11 cellular contexts compared by ENCODE assay signal in the genomic region with DNA sequence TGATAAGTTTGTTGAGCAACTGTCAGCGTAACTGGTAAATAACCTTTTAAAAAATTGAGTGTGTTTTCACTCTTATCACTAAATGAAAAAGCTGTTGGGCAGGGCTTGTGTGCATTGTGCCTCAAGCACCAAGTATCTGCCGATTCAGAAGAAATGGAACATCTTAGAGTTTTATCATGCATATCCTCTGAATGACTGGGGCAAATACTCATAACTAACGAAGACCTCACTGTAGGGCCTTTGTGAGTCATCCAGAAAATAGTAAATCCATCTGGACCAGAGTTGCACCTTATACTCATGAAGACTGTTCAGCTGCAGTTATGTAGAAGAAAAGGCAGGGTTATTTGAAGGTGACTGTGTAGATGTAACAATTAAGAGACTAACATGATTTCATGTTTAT.
DNase-seq lines count a peak whose midpoint lies in the region; ATAC-seq, FAIRE-seq and TF ChIP-seq lines count a peak whose summit lies in the region.
"Had no signal": no experiment of that assay in that cellular context is flagged by ENCODE, and none has a peak within 500 bp of the region (broad histone marks: within the 10 kb centered on the region; RNA-seq: fewer than 3 reads in every experiment).

No MANE protein-coding gene starts in this region.

- TF ChIP-seq CTCF in GM10248 (IDR thresholded peaks at IDR 0.05; ENCODE audit: control extremely low read depth, extremely low read depth, low read depth, missing control alignments): no peak
- no peak for TF ChIP-seq CTCF in stomach (IDR thresholded peaks at IDR 0.05)

- CTCF ChIA-PET in GM10248 (lab: Yijun Ruan, JAX): interaction anchor here (0.7 to 2.3 kb wide), 6 partner anchors 9 to 144 kb away, joined by 3 to 10 read pairs (median 4); no protein-coding TSS in a partner anchor

- peaks cover 0 to 4% (median 0%) of the 10 kb centered on the region in 4 donors for H3K36me3 ChIP-seq in stomach

- TF ChIP-seq POLR2A in stomach (IDR thresholded peaks at IDR 0.05): no peak

- no peak overlapping the region for H3K27ac ChIP-seq in stomach

- no peaks in the 10 kb centered on the region for H3K27me3 ChIP-seq in stomach

- H3K4me3 ChIP-seq in stomach: no peak overlapping the region

- WGBS in stomach, 5 donors: 37 to 53% (median 44%) methylated on average over 3 of the region's 3 CpGs

- no peak for FAIRE-seq in HTR-8/SVneo (lab: Jason Lieb, UNC)

- DNase-seq in GM10248 (ENCODE audit: extremely low spot score): peak; percentile 8
- DNase-seq in HTR-8/SVneo (ENCODE audit: insufficient read length, low spot score): peak; percentile 2
- peak; percentile 18 for DNase-seq in glomerular visceral epithelial cell (ENCODE audit: extremely low spot score)
- no peak for DNase-seq in stomach
- no peak for DNase-seq in posterior cingulate gyrus
- DNase-seq in activated CD4-positive, CD25-positive, alpha-beta regulatory T cell treated with anti-CD3 and anti-CD28 coated beads, Interleukin-2, amount 50 U/mL, for 72 hours: no peak
- DNase-seq: Karpas-422, mesendoderm, SW 1271 had no signal

- H3K9me3 ChIP-seq in stomach: no peaks in the 10 kb centered on the region

- no peak for TF ChIP-seq EP300 in stomach (IDR thresholded peaks at IDR 0.05)

- POLR2A ChIA-PET in GM10248 (lab: Yijun Ruan, JAX): no interaction called here

- intact Hi-C loops in stomach (cut with DNase I; ENCODE audit: low total_unique reads): no loop called here
- intact Hi-C loops in posterior cingulate gyrus (cut with DNase I): no loop called here

- H3K4me1 ChIP-seq in stomach: peaks cover 0 to 22% (median 10%) of the 10 kb centered on the region in 4 donors

- ATAC-seq in GM19455 (IDR thresholded peaks at IDR 0.05; ENCODE audit: unreplicated experiment) (peak; percentile 67), GM18498 (IDR thresholded peaks at IDR 0.05; ENCODE audit: unreplicated experiment) (no peak)

Comparison
In these comparisons a context has a peak if more than half of its experiments do, and no peak if none do; other contexts are left out.
1. DNase-seq: peak in GM10248 (single experiment), HTR-8/SVneo (single experiment) and glomerular visceral epithelial cell (single experiment); none in stomach (single experiment), posterior cingulate gyrus (0 of 10) and activated CD4-positive, CD25-positive, alpha-beta regulatory T cell treated with anti-CD3 and anti-CD28 coated beads, Interleukin-2, amount 50 U/mL, for 72 hours (single experiment).